Comparison of ENCODE assay signal across 11 cellular contexts in the genomic region with DNA sequence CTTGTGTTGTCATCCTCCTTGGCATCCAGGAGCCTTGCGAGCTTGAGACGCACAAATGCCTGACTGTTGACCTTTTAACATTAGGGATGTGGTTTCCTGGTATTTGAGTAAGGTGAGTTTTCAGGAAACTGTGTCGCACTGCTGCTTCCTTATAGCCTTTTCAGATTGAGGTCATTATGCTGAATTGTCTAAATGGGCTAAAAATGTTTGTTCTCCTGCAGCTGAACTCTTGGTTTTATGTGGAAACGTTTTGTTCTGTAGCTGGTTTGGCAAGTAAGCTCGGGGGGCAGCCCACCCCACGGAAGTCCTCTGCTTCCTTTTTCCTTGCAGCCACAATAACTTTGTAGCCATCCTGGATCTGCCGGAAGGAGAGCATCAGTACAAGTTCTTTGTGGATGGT. TPM values are rescaled to one million over a fixed set of nuclear protein-coding genes. Genes with fewer than 3 reads are reported as not detected.
DNase-seq lines count a peak whose midpoint lies in the region; ATAC-seq, FAIRE-seq and TF ChIP-seq lines count a peak whose summit lies in the region.
"Had no signal": no experiment of that assay in that cellular context is flagged by ENCODE, and none has a peak within 500 bp of the region (broad histone marks: within the 10 kb centered on the region; RNA-seq: fewer than 3 reads in every experiment).

No MANE protein-coding gene starts in this region.

- peaks cover 12% of the 10 kb centered on the region for H4K20me1 ChIP-seq in HepG2 (ENCODE audit: insufficient read depth, low read length)
- H4K20me1 ChIP-seq in MM.1S (ENCODE audit: insufficient read depth, low read length) = no peaks in the 10 kb centered on the region

- peaks cover 3 to 64% (median 44%) of the 10 kb centered on the region in 4 donors for H3K36me3 ChIP-seq in liver (ENCODE audit: control insufficient read depth in 4 of 4, insufficient read depth in 3 of 4, low read depth in 1 of 4, low read length in 3 of 4)
- H3K36me3 ChIP-seq in HepG2 (replicated peaks in 1 of 2; ENCODE audit: control insufficient read depth in 1 of 2, insufficient read depth in 2 of 2, low read length in 2 of 2) = peaks cover 36 to 80% of the 10 kb centered on the region in 2 experiments
- peaks cover 15 to 38% of the 10 kb centered on the region in 2 donors for H3K36me3 ChIP-seq in esophagus (ENCODE audit: control insufficient read depth in 2 of 2, insufficient read depth in 2 of 2, low read length in 1 of 2)
- no peaks in the 10 kb centered on the region for H3K36me3 ChIP-seq in testis (ENCODE audit: low read depth, missing control alignments)
- no peaks in the 10 kb centered on the region for H3K36me3 ChIP-seq in MM.1S (replicated peaks; ENCODE audit: insufficient read depth, low read length)

- no peaks in the 10 kb centered on the region for H3K9me3 ChIP-seq in liver (ENCODE audit: control insufficient read depth in 4 of 4, low read length in 3 of 4)
- no peaks in the 10 kb centered on the region for H3K9me3 ChIP-seq in HepG2 (ENCODE audit: low read length)
- no peaks in the 10 kb centered on the region for H3K9me3 ChIP-seq in esophagus (ENCODE audit: control insufficient read depth in 2 of 2, insufficient read depth in 1 of 2, low read depth in 1 of 2, low read length in 1 of 2)
- H3K9me3 ChIP-seq in testis = no peaks in the 10 kb centered on the region
- H3K9me3 ChIP-seq in MM.1S (replicated peaks; ENCODE audit: insufficient read depth, low read length) = no peaks in the 10 kb centered on the region

- peaks cover 6% of the 10 kb centered on the region for H3K79me2 ChIP-seq in HepG2 (ENCODE audit: insufficient read depth, low read length)
- peaks cover 11% of the 10 kb centered on the region for H3K79me2 ChIP-seq in MM.1S (ENCODE audit: low read length)

- TF ChIP-seq POLR2A in HepG2 (IDR thresholded peaks at IDR 0.05; ENCODE audit: insufficient read depth in 1 of 2, low read depth in 2 of 2, low read length in 2 of 2) (no peak), testis (IDR thresholded peaks at IDR 0.05) (no peak)

- no peaks in the 10 kb centered on the region for H3K27me3 Mint-ChIP-seq in natural killer cell (ENCODE audit: low read depth in 2 of 2)

- H3K36me3 Mint-ChIP-seq in natural killer cell = peaks cover 8% of the 10 kb centered on the region

- in situ Hi-C loops in HepG2 (cut with HindIII; ENCODE audit: extremely low pct_ligation_motif_present, low pct_unique_long_range_greater_than_20kb) = no loop called here

- ATAC-seq in HepG2 = no peak
- no peak for ATAC-seq in natural killer cell
- ATAC-seq in HG02884 (IDR thresholded peaks at IDR 0.05; ENCODE audit: unreplicated experiment) = no peak

- no TSS peak for BruUV-seq in HepG2 (replicated peaks; lab: Mats Ljungman, UMichigan)

- TF ChIP-seq CTCF in liver (IDR thresholded peaks at IDR 0.05; ENCODE audit: low read depth, low read length, missing input control) = no peak
- no peak for TF ChIP-seq CTCF in HepG2 (CRISPR knock-in tag; IDR thresholded peaks at IDR 0.05)
- no peak for TF ChIP-seq CTCF in natural killer cell (IDR thresholded peaks at IDR 0.05)
- no peak for TF ChIP-seq CTCF in testis (IDR thresholded peaks at IDR 0.05)
- TF ChIP-seq CTCF in MM.1S (IDR thresholded peaks at IDR 0.05; ENCODE audit: low read length) = no peak

- TF ChIP-seq RAD21 in liver (IDR thresholded peaks at IDR 0.05) (no peak), HepG2 (CRISPR knock-in tag; IDR thresholded peaks at IDR 0.05) (no peak)

- H3K4me2 ChIP-seq in HepG2 (ENCODE audit: low read depth, low read length) = no peak overlapping the region
- H3K4me2 ChIP-seq in MM.1S (ENCODE audit: low read depth, low read length) = no peak overlapping the region
- H3K4me2 ChIP-seq: neural progenitor cell had no signal

- FAIRE-seq in HepG2 (lab: Jason Lieb, UNC) = no peak

- CTCF ChIA-PET in HepG2 (lab: Yijun Ruan, JAX; ENCODE audit: low intra/inter-chr PET ratio, low total read pairs) = no interaction called here

- DNase-seq in HepG2 (ENCODE audit: low spot score) (no peak), natural killer cell (no peak), testis (no peak), MM.1S (no peak)
- no peak for DNase-seq in activated effector memory CD4-positive, alpha-beta T cell treated with Interleukin-2 at 50 U/mL for 16 hours
- DNase-seq: activated CD4-positive, alpha-beta T cell treated with anti-CD3 and anti-CD28 coated beads for 48 hours; brain microvascular endothelial cell had no signal

- no peaks in the 10 kb centered on the region for H3K9me3 Mint-ChIP-seq in natural killer cell
- H3K9me3 Mint-ChIP-seq: neural progenitor cell had no signal

- no peaks in the 10 kb centered on the region for H3K27me3 ChIP-seq in liver (ENCODE audit: control insufficient read depth in 4 of 4, insufficient read depth in 4 of 4, low read length in 3 of 4)
- H3K27me3 ChIP-seq in HepG2 (ENCODE audit: control insufficient read depth in 1 of 2, insufficient read depth in 2 of 2, low read length in 2 of 2) = no peaks in the 10 kb centered on the region
- H3K27me3 ChIP-seq in esophagus (ENCODE audit: control insufficient read depth in 1 of 2, insufficient read depth in 2 of 2, low read length in 2 of 2) = no peaks in the 10 kb centered on the region
- no peaks in the 10 kb centered on the region for H3K27me3 ChIP-seq in testis
- H3K27me3 ChIP-seq in MM.1S (replicated peaks; ENCODE audit: insufficient read depth, low read length) = no peaks in the 10 kb centered on the region
- H3K27me3 ChIP-seq: brain microvascular endothelial cell, neural progenitor cell had no signal

- H3K9ac ChIP-seq in liver (ENCODE audit: low read depth in 1 of 2, low read length in 2 of 2) (no peak overlapping the region), HepG2 (ENCODE audit: insufficient read depth, low read depth, low read length) (no peak overlapping the region), MM.1S (ENCODE audit: low read length) (no peak overlapping the region)
- H3K9ac ChIP-seq: neural progenitor cell had no signal

- H3K27ac Mint-ChIP-seq in natural killer cell = peak overlapping the region; percentile 73 to 76
- H3K27ac Mint-ChIP-seq: neural progenitor cell had no signal

- POLR2A ChIA-PET in HepG2 (lab: Yijun Ruan, JAX) = interaction anchor here (2.3 kb wide), 1 partner anchor 10 kb away, joined by 6 read pairs; no protein-coding TSS in a partner anchor

- H3K4me1 ChIP-seq in liver (ENCODE audit: control insufficient read depth in 4 of 4, insufficient read depth in 4 of 4, low read length in 3 of 4) (peaks cover 4 to 13% (median 8%) of the 10 kb centered on the region in 4 donors), HepG2 (ENCODE audit: insufficient read depth, low read length) (peaks cover 26% of the 10 kb centered on the region), esophagus (ENCODE audit: control insufficient read depth in 2 of 2, insufficient read depth in 2 of 2, low read length in 1 of 2) (no peaks in the 10 kb centered on the region), testis (peaks cover 12% of the 10 kb centered on the region), MM.1S (ENCODE audit: low read length) (no peaks in the 10 kb centered on the region)

- no peaks in the 10 kb centered on the region for H3F3A ChIP-seq in MM.1S (ENCODE audit: insufficient read depth, low read length)

- intact Hi-C loops in HepG2 (cut with micrococcal nuclease; ENCODE audit: unreplicated experiment) (no loop called here), natural killer cell (cut with micrococcal nuclease) (no loop called here), testis (cut with DNase I; ENCODE audit: low total_unique reads) (no loop called here)

- peaks cover 37 to 42% of the 10 kb centered on the region in 2 donors for H3K4me1 Mint-ChIP-seq in natural killer cell

- no peak overlapping the region for H3K4me3 Mint-ChIP-seq in natural killer cell
- H3K4me3 Mint-ChIP-seq: neural progenitor cell had no signal

- no peak overlapping the region for H3K4me3 ChIP-seq in liver (ENCODE audit: low read depth in 1 of 3, low read length in 3 of 3)
- no peak overlapping the region for H3K4me3 ChIP-seq in HepG2 (replicated peaks in 1 of 3; ENCODE audit: insufficient read depth in 1 of 3, low read depth in 2 of 3, low read length in 3 of 3)
- no peak overlapping the region for H3K4me3 ChIP-seq in esophagus (ENCODE audit: low read depth in 1 of 2, low read length in 2 of 2)
- no peak overlapping the region for H3K4me3 ChIP-seq in testis
- H3K4me3 ChIP-seq in MM.1S (ENCODE audit: low read length) = no peak overlapping the region
- H3K4me3 ChIP-seq: neural progenitor cell had no signal

- TF ChIP-seq EP300 in HepG2 (IDR thresholded peaks at IDR 0.05; ENCODE audit: low read depth in 2 of 2, low read length in 2 of 2) (no peak), HepG2 (CRISPR knock-in tag; IDR thresholded peaks at IDR 0.05; ENCODE audit: borderline replicate concordance) (no peak)

- H3K27ac ChIP-seq in liver (ENCODE audit: low read depth in 1 of 2, low read length in 2 of 2) = no peak overlapping the region
- H3K27ac ChIP-seq in HepG2 (ENCODE audit: extremely low read length, insufficient read depth, low read length) = no peak overlapping the region
- peak overlapping the region; percentile 60 to 80 for H3K27ac ChIP-seq in esophagus (ENCODE audit: low read depth in 2 of 2, low read length in 1 of 2)
- H3K27ac ChIP-seq in testis = peak overlapping the region in 1 of 2 donors; percentile 44
- H3K27ac ChIP-seq in MM.1S (ENCODE audit: low read length) = no peak overlapping the region
- H3K27ac ChIP-seq: brain microvascular endothelial cell, neural progenitor cell had no signal

- no peaks in the 10 kb centered on the region for H3K9me2 ChIP-seq in MM.1S (replicated peaks; ENCODE audit: insufficient read depth, low read length)

- WGBS in liver = 67% methylated on average over 7 of the region's 7 CpGs
- WGBS in HepG2 (ENCODE audit: low lambda C conversion rate) = 94% methylated on average over 7 of the region's 7 CpGs
- 51 to 58% methylated on average over 7 of the region's 7 CpGs for WGBS in esophagus, 2 donors
- 78 to 80% methylated on average over 7 of the region's 7 CpGs for WGBS in testis, 2 donors

- H2AFZ ChIP-seq in HepG2 (ENCODE audit: low read length) = no peak overlapping the region
- H2AFZ ChIP-seq in MM.1S (ENCODE audit: low read length) = no peak overlapping the region
- H2AFZ ChIP-seq: neural progenitor cell had no signal

RNA-seq across cellular contexts. Expression of a gene that starts 5.7 kb away (rescaled TPM):
- total RNA-seq in liver = 10 to 100 TPM; 11.1 to 29.9 TPM
- 10 to 100 TPM; 10.5 to 11.4 TPM for polyA plus RNA-seq in liver
- 25.4 and 28.4 TPM in 2 replicates for total RNA-seq in HepG2 (2016; rRNA removed; fragmentation: Illumina TruSeq; extraction: Trizol)
- 7.2 and 8.3 TPM in 2 replicates for total RNA-seq in HepG2 (2016; cell fraction: cytosol; rRNA removed; fragmentation: Illumina TruSeq; extraction: Trizol; ENCODE audit: low read depth)
- total RNA-seq in HepG2 (2016; cell fraction: insoluble cytoplasmic fraction; rRNA removed; fragmentation: Illumina TruSeq; extraction: Trizol) = 24.7 and 27.3 TPM in 2 replicates
- total RNA-seq in HepG2 (2016; cell fraction: membrane; rRNA removed; fragmentation: Illumina TruSeq; extraction: Trizol) = 22.4 and 23.1 TPM in 2 replicates
- 28.4 and 31.7 TPM in 2 replicates for total RNA-seq in HepG2 (2016; cell fraction: nucleus; rRNA removed; fragmentation: Illumina TruSeq; extraction: Trizol)
- 35.5 and 36.0 TPM in 2 replicates for polyA plus RNA-seq in HepG2 (2011; rRNA removed)
- 18.2 and 22.4 TPM in 2 replicates for polyA plus RNA-seq in HepG2 (2011; cell fraction: cytosol; rRNA removed)
- 37.3 and 45.3 TPM in 2 replicates for polyA plus RNA-seq in HepG2 (2011; cell fraction: nucleus; rRNA removed)
- polyA plus RNA-seq in HepG2 (2012) = 24.3 and 27.4 TPM in 2 replicates
- 7.7 and 7.9 TPM in 2 replicates for polyA plus RNA-seq in HepG2 (2016; cell fraction: cytosol; fragmentation: Illumina TruSeq; extraction: Trizol; ENCODE audit: low read depth)
- polyA plus RNA-seq in HepG2 (2016; cell fraction: insoluble cytoplasmic fraction; fragmentation: Illumina TruSeq; extraction: Trizol; ENCODE audit: low read depth) = 29.5 and 33.6 TPM in 2 replicates
- 15.0 and 16.9 TPM in 2 replicates for polyA plus RNA-seq in HepG2 (2016; cell fraction: membrane; fragmentation: Illumina TruSeq; extraction: Trizol; ENCODE audit: low read depth)
- 46.1 and 56.3 TPM in 2 replicates for polyA plus RNA-seq in HepG2 (2016; cell fraction: nucleus; fragmentation: Illumina TruSeq; extraction: Trizol; ENCODE audit: insufficient read depth, low read depth)
- polyA minus RNA-seq in HepG2 (2011; rRNA and poly(A)+ RNA removed; ENCODE audit: low replicate concordance) = 29.1 and 36.9 TPM in 2 replicates
- 16.0 and 23.4 TPM in 2 replicates for polyA minus RNA-seq in HepG2 (2011; cell fraction: cytosol; rRNA and poly(A)+ RNA removed)
- polyA minus RNA-seq in HepG2 (2011; cell fraction: nucleus; rRNA and poly(A)+ RNA removed) = 36.9 and 50.9 TPM in 2 replicates
- polyA plus RNA-seq in esophagus = 10 to 100 TPM; 28.0 to 30.8 TPM
- total RNA-seq in natural killer cell = 10 to 100 TPM; 21.8 to 34.6 (median 23.5) TPM
- total RNA-seq in testis = 10 to 100 TPM; 42.6 to 48.5 TPM
- 72.5 TPM for polyA plus RNA-seq in testis (ENCODE audit: insufficient read depth, low read depth, low replicate concordance)

Comparison
In these comparisons a context has a peak if more than half of its experiments do, and no peak if none do; other contexts are left out.
1. H3K27ac ChIP-seq: peak in esophagus (2 of 2); none in liver (0 of 2), HepG2 (single experiment) and MM.1S (single experiment).